In genomic region chr1:151540021-151540981, GRCh38 we compare ENCODE assay signal across 8 cellular contexts. TPM values are rescaled to one million over a fixed set of nuclear protein-coding genes. Genes with fewer than 3 reads are reported as not detected.
DNase-seq lines count a peak whose midpoint lies in the region; ATAC-seq lines count a peak whose summit lies in the region.

Gene TUFT1 (plus strand): TSS chr1:151540309. CDS start chr1:151540367, 58 bp downstream.

- peak; percentile 96 for DNase-seq in DMS153 (lab: John Stamatoyannopoulos, UW)
- peak; percentile 64 for DNase-seq in Jurkat, Clone E6-1 (ENCODE audit: low read depth, low spot score)
- DNase-seq in RKO (ENCODE audit: low spot score): peak; percentile 91
- peak; percentile 77 for DNase-seq in fibroblast of peridontal ligament (ENCODE audit: extremely low read depth)
- peak; percentile 92 for DNase-seq in natural killer cell treated with Interleukin-12 subunit alpha and Interleukin-12 subunit beta and Interleukin-15 and Interleukin-18, amount 100 ng/mL, for 72 hours (ENCODE audit: low spot score)
- peak; percentile 95 for DNase-seq in stimulated activated naive CD8-positive, alpha-beta T cell treated with anti-CD3 and anti-CD28 coated beads, Interleukin-15, Interleukin-2, amounts not matched to agents 100 U/mL and 50 U/mL, for 24 hours

- no peaks in the 10 kb centered on the region for H3K9me3 Mint-ChIP-seq in activated T-helper 17 cell treated with anti-CD3 and anti-CD28 coated beads, Interleukin-2, amount 50 U/mL, for 72 hours
- no peaks in the 10 kb centered on the region for H3K9me3 Mint-ChIP-seq in natural killer cell treated with Interleukin-12 subunit alpha and Interleukin-12 subunit beta and Interleukin-15 and Interleukin-18, amount 100 ng/mL, for 72 hours

- peaks cover 12% of the 10 kb centered on the region for H3K4me1 Mint-ChIP-seq in activated T-helper 17 cell treated with anti-CD3 and anti-CD28 coated beads, Interleukin-2, amount 50 U/mL, for 72 hours
- H3K4me1 Mint-ChIP-seq in natural killer cell treated with Interleukin-12 subunit alpha and Interleukin-12 subunit beta and Interleukin-15 and Interleukin-18, amount 100 ng/mL, for 72 hours (ENCODE audit: low read depth in 2 of 2): peaks cover 15 to 18% of the 10 kb centered on the region in 2 donors

- H3K27me3 Mint-ChIP-seq in activated T-helper 17 cell treated with anti-CD3 and anti-CD28 coated beads, Interleukin-2, amount 50 U/mL, for 72 hours: no peaks in the 10 kb centered on the region
- H3K27me3 Mint-ChIP-seq in natural killer cell treated with Interleukin-12 subunit alpha and Interleukin-12 subunit beta and Interleukin-15 and Interleukin-18, amount 100 ng/mL, for 72 hours: peaks cover 14 to 20% of the 10 kb centered on the region in 2 donors

- H3K4me3 ChIP-seq in Jurkat, Clone E6-1 (ENCODE audit: low read length): peak within 1 kb of the TSS; percentile 53

- no peaks in the 10 kb centered on the region for H3K36me3 Mint-ChIP-seq in activated T-helper 17 cell treated with anti-CD3 and anti-CD28 coated beads, Interleukin-2, amount 50 U/mL, for 72 hours (ENCODE audit: low read depth)
- no peaks in the 10 kb centered on the region for H3K36me3 Mint-ChIP-seq in natural killer cell treated with Interleukin-12 subunit alpha and Interleukin-12 subunit beta and Interleukin-15 and Interleukin-18, amount 100 ng/mL, for 72 hours

- H3K27ac Mint-ChIP-seq in activated T-helper 17 cell treated with anti-CD3 and anti-CD28 coated beads, Interleukin-2, amount 50 U/mL, for 72 hours: peak within 1 kb of the TSS; percentile 85
- H3K27ac Mint-ChIP-seq in natural killer cell treated with Interleukin-12 subunit alpha and Interleukin-12 subunit beta and Interleukin-15 and Interleukin-18, amount 100 ng/mL, for 72 hours: peak within 1 kb of the TSS in 1 of 2 donors; percentile 76

- H3K4me3 Mint-ChIP-seq in activated T-helper 17 cell treated with anti-CD3 and anti-CD28 coated beads, Interleukin-2, amount 50 U/mL, for 72 hours: peak within 1 kb of the TSS; percentile 95
- peak within 1 kb of the TSS; percentile 96 for H3K4me3 Mint-ChIP-seq in natural killer cell treated with Interleukin-12 subunit alpha and Interleukin-12 subunit beta and Interleukin-15 and Interleukin-18, amount 100 ng/mL, for 72 hours

- peak; percentile 93 for ATAC-seq in GM21619 (IDR thresholded peaks at IDR 0.05; ENCODE audit: unreplicated experiment)
- peak; percentile 98 for ATAC-seq in activated T-helper 17 cell treated with anti-CD3 and anti-CD28 coated beads, Interleukin-2, amount 50 U/mL, for 72 hours (replicated peaks)
- peak; percentile 99 for ATAC-seq in natural killer cell treated with Interleukin-12 subunit alpha and Interleukin-12 subunit beta and Interleukin-15 and Interleukin-18, amount 100 ng/mL, for 72 hours
- peak; percentile 98 for ATAC-seq in stimulated activated naive CD8-positive, alpha-beta T cell treated with anti-CD3 and anti-CD28 coated beads, Interleukin-15, Interleukin-2, amounts not matched to agents 100 U/mL and 50 U/mL, for 24 hours

RNA-seq across cellular contexts. Expression of gene TUFT1, which starts in this region (rescaled TPM):
- polyA plus RNA-seq in Jurkat, Clone E6-1 (2012; ENCODE audit: insufficient read depth, insufficient read length): 0.43 TPM
- total RNA-seq in activated T-helper 17 cell treated with anti-CD3 and anti-CD28 coated beads, Interleukin-2, amount 50 U/mL, for 72 hours: 1 to 10 TPM; 3.7 to 5.8 TPM
- total RNA-seq in natural killer cell treated with Interleukin-12 subunit alpha and Interleukin-12 subunit beta and Interleukin-15 and Interleukin-18, amount 100 ng/mL, for 72 hours: 1 to 10 TPM; 2.0 to 2.3 TPM

Comparison
In these comparisons a context has a peak if more than half of its experiments do, and no peak if none do; other contexts are left out.
1. Peak in every context shown above with its lines: DNase-seq, ATAC-seq and H3K4me3 ChIP-seq.